In the genomic region with DNA sequence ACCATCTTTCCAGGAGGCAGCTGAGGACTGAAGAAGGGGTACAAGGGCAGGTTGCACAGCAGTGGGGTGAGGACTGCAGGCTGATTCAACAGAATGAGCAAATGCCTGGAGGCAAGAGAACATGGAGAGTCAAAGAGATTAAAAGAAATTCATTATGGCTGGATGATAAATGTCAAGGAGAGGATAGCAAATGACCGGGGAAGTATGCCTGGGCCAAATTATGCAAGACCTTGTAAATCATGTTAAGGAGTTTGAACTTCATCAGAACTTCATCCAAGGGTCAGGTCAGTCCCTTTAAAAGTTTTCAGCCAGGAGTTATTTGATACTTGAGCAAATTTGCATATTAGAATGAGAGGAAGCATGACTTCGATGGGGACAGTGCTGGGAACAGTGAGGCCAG, we compare ENCODE assay signal across 25 cellular contexts.
A peak's percentile ranks its signal among the peaks of the same experiment; 100 is the strongest.
DNase-seq lines count a peak whose midpoint lies in the region; ATAC-seq, FAIRE-seq and TF ChIP-seq lines count a peak whose summit lies in the region.
"Had no signal": no experiment of that assay in that cellular context is flagged by ENCODE, and none has a peak within 500 bp of the region (broad histone marks: within the 10 kb centered on the region; RNA-seq: fewer than 3 reads in every experiment).

No MANE protein-coding gene starts in this region.

- FAIRE-seq in H54 (lab: Jason Lieb, UNC), result peak; percentile 78
- no peak for FAIRE-seq in bronchial epithelial cell (lab: Jason Lieb, UNC)
- FAIRE-seq: G401.6, GM19239 had no signal

- ATAC-seq in lower lobe of right lung (no peak), left lobe of liver (no peak)
- ATAC-seq: Panc1 had no signal

- H3K9me3 Mint-ChIP-seq in type B pancreatic cell, result peaks cover 7% of the 10 kb centered on the region

- no peak overlapping the region for H3K27ac ChIP-seq in lower lobe of right lung
- H3K27ac ChIP-seq: BLaER1 treated with 17β-estradiol and CSF1 and Interleukin-3, amounts not matched to agents 10 nM and 100 nM; HL-60 had no signal

- H3K27me3 Mint-ChIP-seq in type B pancreatic cell, result peaks cover 12% of the 10 kb centered on the region
- H3K27me3 Mint-ChIP-seq: CD4-positive, alpha-beta memory T cell had no signal

- no peaks in the 10 kb centered on the region for H3K27me3 ChIP-seq in bronchial epithelial cell (ENCODE audit: control insufficient read depth, insufficient read depth, low read length)
- H3K27me3 ChIP-seq in lower lobe of right lung (ENCODE audit: low read depth), result no peaks in the 10 kb centered on the region
- H3K27me3 ChIP-seq: BLaER1 treated with 17β-estradiol and CSF1 and Interleukin-3, amounts not matched to agents 10 nM and 100 nM had no signal

- H3K27ac Mint-ChIP-seq in type B pancreatic cell, result peak overlapping the region; percentile 32
- H3K27ac Mint-ChIP-seq: CD4-positive, alpha-beta memory T cell had no signal

- peaks cover 4% of the 10 kb centered on the region for H3K9me3 ChIP-seq in lower lobe of right lung
- H3K9me3 ChIP-seq: Caco-2 had no signal

- intact Hi-C loops in lower lobe of right lung (cut with DNase I), result no loop called here

- TF ChIP-seq CTCF in bronchial epithelial cell (IDR thresholded peaks at IDR 0.05; ENCODE audit: insufficient read depth, low read length, severe bottlenecking), result no peak
- no peak for TF ChIP-seq CTCF in type B pancreatic cell (conservative IDR thresholded peaks at IDR 0.05)
- TF ChIP-seq CTCF in lower lobe of right lung (IDR thresholded peaks at IDR 0.05), result no peak

- H3K4me1 Mint-ChIP-seq in type B pancreatic cell (ENCODE audit: unreplicated experiment), result peaks cover 13% of the 10 kb centered on the region
- H3K4me1 Mint-ChIP-seq: CD4-positive, alpha-beta memory T cell had no signal

- no peak for TF ChIP-seq POLR2A in H54 (IDR thresholded peaks at IDR 0.05; ENCODE audit: low read depth, low read length)

- H3K4me3 ChIP-seq in bronchial epithelial cell (ENCODE audit: low read depth, low read length) (no peak overlapping the region), lower lobe of right lung (no peak overlapping the region)
- H3K4me3 ChIP-seq: BLaER1 treated with 17β-estradiol and CSF1 and Interleukin-3, amounts not matched to agents 10 nM and 100 nM had no signal

- H3K36me3 Mint-ChIP-seq in type B pancreatic cell, result no peaks in the 10 kb centered on the region
- H3K36me3 Mint-ChIP-seq: CD4-positive, alpha-beta memory T cell had no signal

- H3K36me3 ChIP-seq in bronchial epithelial cell (ENCODE audit: control insufficient read depth, insufficient read depth, low read length) (no peaks in the 10 kb centered on the region), lower lobe of right lung (no peaks in the 10 kb centered on the region)
- H3K36me3 ChIP-seq: BLaER1 treated with 17β-estradiol and CSF1 and Interleukin-3, amounts not matched to agents 10 nM and 100 nM had no signal

- no peaks in the 10 kb centered on the region for H3K4me1 ChIP-seq in lower lobe of right lung
- H3K4me1 ChIP-seq: BLaER1 treated with 17β-estradiol and CSF1 and Interleukin-3, amounts not matched to agents 10 nM and 100 nM; Caco-2 had no signal

- H3K4me3 Mint-ChIP-seq in type B pancreatic cell, result no peak overlapping the region

- DNase-seq in H54 (ENCODE audit: insufficient read length, low spot score) (no peak), NCI-H69 (lab: John Stamatoyannopoulos, UW) (peak; percentile 38), bronchial epithelial cell (ENCODE audit: low read depth) (peak; percentile 15), type B pancreatic cell (ENCODE audit: extremely low spot score, unreplicated experiment) (no peak), lower lobe of right lung (no peak), left lobe of liver (ENCODE audit: low spot score) (no peak)
- DNase-seq in activated CD8-positive, alpha-beta memory T cell treated with anti-CD3 and anti-CD28 coated beads, Interleukin-2, amount 50 U/mL, for 4 hours, result no peak
- DNase-seq: ACHN; Caco-2; CD4-positive, alpha-beta memory T cell; DMS 273 treated with DMSO at 0.1 percent for 48 hours; DMS79 treated with DMSO at 0.1 percent for 48 hours; KG1; NCI-H1105; NCI-H146; NCI-H2029; NCI-H2227 treated with DMSO at 0.1 percent for 48 hours; NCI-H510A treated with DMSO at 0.1 percent for 48 hours; NCI-H774; NK-92 treated with Interleukin-12 subunit alpha and Interleukin-12 subunit beta, amount 100 ng/mL, for 24 hours had no signal

Comparison
In these comparisons a context has a peak if more than half of its experiments do, and no peak if none do; other contexts are left out.
1. DNase-seq: peak in NCI-H69 (single experiment) and bronchial epithelial cell (single experiment); none in H54 (single experiment), type B pancreatic cell (single experiment), activated CD8-positive, alpha-beta memory T cell treated with anti-CD3 and anti-CD28 coated beads, Interleukin-2, amount 50 U/mL, for 4 hours (single experiment), lower lobe of right lung (single experiment) and left lobe of liver (single experiment).